In the genomic region with DNA sequence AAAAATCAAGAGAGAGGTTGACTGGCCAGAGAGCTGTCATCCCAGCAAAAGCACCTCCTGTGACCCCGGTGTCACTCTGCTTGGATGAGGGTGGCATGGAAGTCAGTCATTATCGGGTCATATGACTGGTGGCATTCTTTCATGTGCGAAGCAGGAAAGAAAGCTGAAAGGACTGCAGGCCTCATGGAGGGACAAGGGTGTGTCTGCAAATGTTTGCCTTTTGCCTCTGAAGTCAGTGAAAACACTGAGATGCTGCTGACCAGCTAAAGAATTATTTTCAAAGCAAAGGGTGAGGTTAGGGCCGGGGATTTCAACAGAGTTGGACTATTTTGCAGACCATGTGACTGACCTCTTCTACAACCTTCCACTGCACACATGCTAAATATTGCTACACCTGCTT, we compare ENCODE assay signal across 15 cellular contexts.
A peak's percentile ranks its signal among the peaks of the same experiment; 100 is the strongest.
DNase-seq lines count a peak whose midpoint lies in the region; ATAC-seq, FAIRE-seq and TF ChIP-seq lines count a peak whose summit lies in the region.
"Had no signal": no experiment of that assay in that cellular context is flagged by ENCODE, and none has a peak within 500 bp of the region (broad histone marks: within the 10 kb centered on the region; RNA-seq: fewer than 3 reads in every experiment).

No MANE protein-coding gene starts in this region.

- no peaks in the 10 kb centered on the region for H3K36me3 Mint-ChIP-seq in activated T-cell treated with anti-CD3 and anti-CD28 coated beads, Interleukin-2, amount 50 U/mL, for 72 hours (ENCODE audit: insufficient read depth in 2 of 2)
- H3K36me3 Mint-ChIP-seq in CD4-positive, alpha-beta T cell (ENCODE audit: low read depth): no peaks in the 10 kb centered on the region
- H3K36me3 Mint-ChIP-seq: CD4-positive, CD25-positive, alpha-beta regulatory T cell had no signal

- POLR2A ChIA-PET in endothelial cell of umbilical vein (lab: Charles Lee): no interaction called here
- POLR2A ChIA-PET in CD4-positive, alpha-beta T cell (lab: Charles Lee): no interaction called here

- H3K27ac Mint-ChIP-seq in activated T-cell treated with anti-CD3 and anti-CD28 coated beads, Interleukin-2, amount 50 U/mL, for 72 hours: no peak overlapping the region
- H3K27ac Mint-ChIP-seq in CD4-positive, alpha-beta T cell: no peak overlapping the region
- H3K27ac Mint-ChIP-seq: activated B cell treated with CpG ODN at 0.5 μM for 24 hours; activated T-helper 2 cell treated with anti-CD3 and anti-CD28 coated beads, Interferon-gamma antibody, Interleukin-2, Interleukin-4, amounts not matched to agents 10 μg/mL and 5 μg/mL and 100 μg/mL, durations not matched to agents 14 hours and 24 hours and 36 hours; CD4-positive, CD25-positive, alpha-beta regulatory T cell had no signal

- H3K9ac ChIP-seq in endothelial cell of umbilical vein (replicated peaks; ENCODE audit: extremely low read depth, insufficient read depth, low read length): no peak overlapping the region

- H3K79me2 ChIP-seq in endothelial cell of umbilical vein (ENCODE audit: control insufficient read depth, insufficient read depth, low read length): no peaks in the 10 kb centered on the region

- H3K4me2 ChIP-seq in endothelial cell of umbilical vein (ENCODE audit: insufficient read depth, low read length): no peak overlapping the region

- no peaks in the 10 kb centered on the region for H3K9me3 ChIP-seq in endothelial cell of umbilical vein (replicated peaks; ENCODE audit: control insufficient read depth, insufficient read depth, low read length)
- H3K9me3 ChIP-seq in CD4-positive, alpha-beta T cell (ENCODE audit: control insufficient read depth, low read length): no peaks in the 10 kb centered on the region

- no TSS peak for BruUV-seq in endothelial cell of umbilical vein (replicated peaks; lab: Mats Ljungman, UMichigan)

- dilution Hi-C loops in endothelial cell of umbilical vein (cut with MboI; ENCODE audit: extremely low pct_ligation_motif_present, low sequenced_read_pairs): no loop called here

- H3K36me3 ChIP-seq in endothelial cell of umbilical vein (ENCODE audit: control insufficient read depth in 2 of 2, extremely low read depth in 1 of 2, insufficient read depth in 2 of 2, low read length in 2 of 2): no peaks in the 10 kb centered on the region

- no peak for ATAC-seq in activated T-cell treated with anti-CD3 and anti-CD28 coated beads, Interleukin-2, amount 50 U/mL, for 72 hours (replicated peaks in 1 of 2)
- no peak for ATAC-seq in CD4-positive, alpha-beta T cell (ENCODE audit: poor library complexity)
- ATAC-seq: PC-3 had no signal

- H3K4me3 ChIP-seq in endothelial cell of umbilical vein (replicated peaks in 1 of 3; ENCODE audit: insufficient read depth in 1 of 3, low read depth in 1 of 3, low read length in 3 of 3): no peak overlapping the region
- H3K4me3 ChIP-seq: coronary artery had no signal

- no peak for FAIRE-seq in endothelial cell of umbilical vein (lab: Jason Lieb, UNC)
- FAIRE-seq: GM18507 had no signal

- CTCF ChIA-PET in endothelial cell of umbilical vein (lab: Charles Lee): interaction anchor here (1.0 to 1.3 kb wide), 2 partner anchors 11 to 140 kb away, joined by 3 read pairs; no protein-coding TSS in a partner anchor
- CTCF ChIA-PET in CD4-positive, alpha-beta T cell (lab: Charles Lee): no interaction called here

- H3K9me1 ChIP-seq in endothelial cell of umbilical vein (replicated peaks; ENCODE audit: control insufficient read depth, extremely low read depth, insufficient read depth, low read length): no peaks in the 10 kb centered on the region

- intact Hi-C loops in endothelial cell of umbilical vein (cut with micrococcal nuclease) (loop anchor here (5.0 to 10.0 kb wide), 3 partner anchors 787 to 935 kb away; partner anchors contain the start of gene ZNF608), head of caudate nucleus (cut with DNase I) (no loop called here)
- intact Hi-C loops in CD4-positive, alpha-beta T cell (cut with DNase I, micrococcal nuclease): no loop called here

- DNase-seq in COR-L47 (lab: John Stamatoyannopoulos, UW) (peak; percentile 67), NCI-H1105 treated with DMSO at 0.1 percent for 48 hours (lab: John Stamatoyannopoulos, UW) (peak; percentile 69), endothelial cell of umbilical vein (ENCODE audit: low read depth, low spot score) (no peak), mucosa of gallbladder (ENCODE audit: low spot score) (peak; percentile 77), head of caudate nucleus (no peak), NCI-H2107 (lab: John Stamatoyannopoulos, UW) (no peak)
- DNase-seq in activated T-cell treated with anti-CD3 and anti-CD28 coated beads, Interleukin-2, amount 50 U/mL, for 72 hours: no peak
- no peak for DNase-seq in CD4-positive, alpha-beta T cell
- DNase-seq: activated B cell treated with CpG ODN at 0.5 μM for 24 hours; CD4-positive, CD25-positive, alpha-beta regulatory T cell; PC-3; stimulated activated CD4-positive, alpha-beta T cell treated with anti-CD3 and anti-CD28 coated beads, Interleukin-4, amount 100 ng/mL, for 4 hours had no signal

- no peaks in the 10 kb centered on the region for H4K20me1 ChIP-seq in endothelial cell of umbilical vein (replicated peaks; ENCODE audit: control insufficient read depth, extremely low read depth, insufficient read depth, low read length)

- peak overlapping the region; percentile 18 for H2AFZ ChIP-seq in endothelial cell of umbilical vein (ENCODE audit: low read depth, low read length)

- TF ChIP-seq POLR2A in endothelial cell of umbilical vein (IDR thresholded peaks at IDR 0.05; ENCODE audit: low read depth, low read length): no peak

- peaks cover 13% of the 10 kb centered on the region for H3K4me1 ChIP-seq in endothelial cell of umbilical vein (ENCODE audit: control insufficient read depth, extremely low read depth, insufficient read depth, low read length)

- no peaks in the 10 kb centered on the region for H3K4me1 Mint-ChIP-seq in activated T-cell treated with anti-CD3 and anti-CD28 coated beads, Interleukin-2, amount 50 U/mL, for 72 hours (ENCODE audit: low read depth)
- no peaks in the 10 kb centered on the region for H3K4me1 Mint-ChIP-seq in CD4-positive, alpha-beta T cell (ENCODE audit: low read depth)
- H3K4me1 Mint-ChIP-seq: CD4-positive, CD25-positive, alpha-beta regulatory T cell had no signal

- H3K9me3 Mint-ChIP-seq in activated T-cell treated with anti-CD3 and anti-CD28 coated beads, Interleukin-2, amount 50 U/mL, for 72 hours: no peaks in the 10 kb centered on the region
- H3K9me3 Mint-ChIP-seq in CD4-positive, alpha-beta T cell: no peaks in the 10 kb centered on the region
- H3K9me3 Mint-ChIP-seq: activated B cell treated with CpG ODN at 0.5 μM for 24 hours; activated T-helper 2 cell treated with anti-CD3 and anti-CD28 coated beads, Interferon-gamma antibody, Interleukin-2, Interleukin-4, amounts not matched to agents 10 μg/mL and 5 μg/mL and 100 μg/mL, durations not matched to agents 14 hours and 24 hours and 36 hours had no signal

- TF ChIP-seq CTCF in endothelial cell of umbilical vein (IDR thresholded peaks at IDR 0.05; ENCODE audit: extremely low read depth in 1 of 2, insufficient read depth in 1 of 2, low read depth in 1 of 2, low read length in 2 of 2): no peak
- TF ChIP-seq CTCF in CD4-positive, alpha-beta T cell (IDR thresholded peaks at IDR 0.05): no peak

- no peak overlapping the region for H3K27ac ChIP-seq in endothelial cell of umbilical vein (ENCODE audit: insufficient read depth, low read depth, low read length)
- no peak overlapping the region for H3K27ac ChIP-seq in CD4-positive, alpha-beta T cell (ENCODE audit: low read depth, low read length)
- H3K27ac ChIP-seq: coronary artery had no signal

- H3K27me3 Mint-ChIP-seq in activated T-cell treated with anti-CD3 and anti-CD28 coated beads, Interleukin-2, amount 50 U/mL, for 72 hours (ENCODE audit: low read depth): no peaks in the 10 kb centered on the region
- no peaks in the 10 kb centered on the region for H3K27me3 Mint-ChIP-seq in CD4-positive, alpha-beta T cell
- H3K27me3 Mint-ChIP-seq: activated B cell treated with CpG ODN at 0.5 μM for 24 hours had no signal

- no peaks in the 10 kb centered on the region for H3K27me3 ChIP-seq in endothelial cell of umbilical vein (ENCODE audit: control insufficient read depth in 2 of 2, insufficient read depth in 2 of 2, low read length in 2 of 2)
- no peaks in the 10 kb centered on the region for H3K27me3 ChIP-seq in CD4-positive, alpha-beta T cell (ENCODE audit: control insufficient read depth, insufficient read depth, low read length)

- H3K4me3 Mint-ChIP-seq in activated T-cell treated with anti-CD3 and anti-CD28 coated beads, Interleukin-2, amount 50 U/mL, for 72 hours: no peak overlapping the region
- H3K4me3 Mint-ChIP-seq in CD4-positive, alpha-beta T cell: no peak overlapping the region
- H3K4me3 Mint-ChIP-seq: activated B cell treated with CpG ODN at 0.5 μM for 24 hours; CD4-positive, CD25-positive, alpha-beta regulatory T cell had no signal

TF ChIP-seq in endothelial cell of umbilical vein, 7 proteins besides CTCF, POLR2A, EP300 and RAD21:
- TF ChIP-seq JUN (IDR thresholded peaks at IDR 0.05; ENCODE audit: borderline replicate concordance, insufficient read depth, insufficient read length, low read depth): no peak
- no peak for TF ChIP-seq MAX (IDR thresholded peaks at IDR 0.05; ENCODE audit: insufficient read depth, insufficient read length)
- TF ChIP-seq EZH2 (IDR thresholded peaks at IDR 0.05; ENCODE audit: borderline replicate concordance, low read depth, low read length, severe bottlenecking): no peak
- no peak for TF ChIP-seq MYC (IDR thresholded peaks at IDR 0.05; ENCODE audit: low read depth, low read length)
- no peak for TF ChIP-seq FOS (IDR thresholded peaks at IDR 0.05; ENCODE audit: borderline replicate concordance, insufficient read depth, low read length)
- TF ChIP-seq POLR2AphosphoS5 (IDR thresholded peaks at IDR 0.05; ENCODE audit: insufficient read depth, low read depth, low read length): no peak
- no peak for TF ChIP-seq GATA2 (IDR thresholded peaks at IDR 0.05; ENCODE audit: insufficient read depth, insufficient read length, low read depth, low read length)
TF ChIP-seq in endothelial cell of umbilical vein: peak in this region for 0.

Comparison
In these comparisons a context has a peak if more than half of its experiments do, and no peak if none do; other contexts are left out.
1. DNase-seq: peak in COR-L47 (single experiment), NCI-H1105 treated with DMSO at 0.1 percent for 48 hours (single experiment) and mucosa of gallbladder (single experiment); none in endothelial cell of umbilical vein (single experiment), head of caudate nucleus (0 of 42), NCI-H2107 (single experiment), activated T-cell treated with anti-CD3 and anti-CD28 coated beads, Interleukin-2, amount 50 U/mL, for 72 hours (0 of 2) and CD4-positive, alpha-beta T cell (0 of 10).